In the genomic region with DNA sequence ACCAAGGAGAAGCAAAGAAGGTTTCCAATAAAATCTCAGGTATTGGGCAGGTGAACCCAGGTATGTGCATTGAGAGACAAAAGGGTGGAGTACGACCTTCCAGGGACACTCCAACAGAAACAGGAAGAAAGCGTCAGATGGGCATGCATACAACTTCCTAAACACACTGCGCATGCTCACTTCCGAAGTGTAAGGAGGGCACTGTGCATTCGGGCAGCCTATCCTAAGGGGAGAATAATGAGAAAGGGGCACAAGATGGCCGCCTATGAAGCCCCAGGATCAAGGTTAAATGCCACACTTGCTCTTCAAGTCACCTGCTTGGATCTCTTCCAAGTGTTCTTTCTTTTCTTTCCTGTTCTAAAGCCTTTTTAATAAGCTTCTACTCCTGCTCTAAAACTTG, we compare ENCODE assay signal across 29 cellular contexts. TPM values are rescaled to one million over a fixed set of nuclear protein-coding genes. Genes with fewer than 3 reads are reported as not detected.
DNase-seq lines count a peak whose midpoint lies in the region; ATAC-seq and TF ChIP-seq lines count a peak whose summit lies in the region.
"Had no signal": no experiment of that assay in that cellular context is flagged by ENCODE, and none has a peak within 500 bp of the region (broad histone marks: within the 10 kb centered on the region; RNA-seq: fewer than 3 reads in every experiment).

No MANE protein-coding gene starts in this region.

- TF ChIP-seq CTCF in GM23338 (conservative IDR thresholded peaks at IDR 0.05; ENCODE audit: low read depth in 2 of 2): no peak
- no peak for TF ChIP-seq CTCF in activated CD8-positive, alpha-beta T cell treated with anti-CD3 and anti-CD28 coated beads for 36 hours (IDR thresholded peaks at IDR 0.05)
- no peak for TF ChIP-seq CTCF in BE2C (IDR thresholded peaks at IDR 0.05; ENCODE audit: low read depth, low read length)
- TF ChIP-seq CTCF in neural progenitor cell (IDR thresholded peaks at IDR 0.05): no peak

- no peak for DNase-seq in activated T-cell treated with anti-CD3 and anti-CD28 coated beads, Interleukin-2, amount 50 U/mL, for 4 hours
- no peak for DNase-seq in activated T-cell treated with anti-CD3 and anti-CD28 coated beads, Interleukin-2, amount 50 U/mL, for 1 hour
- no peak for DNase-seq in GM23338 (ENCODE audit: low spot score)
- peak; percentile 11 for DNase-seq in activated CD8-positive, alpha-beta T cell treated with anti-CD3 and anti-CD28 coated beads for 36 hours
- no peak for DNase-seq in naive thymus-derived CD4-positive, alpha-beta T cell
- no peak for DNase-seq in BE2C
- no peak for DNase-seq in neural progenitor cell (ENCODE audit: low spot score)
- DNase-seq: ACHN; activated CD4-positive, alpha-beta T cell treated with anti-CD3 and anti-CD28 coated beads, Interleukin-2, amount 50 U/mL, for 48 hours; amniotic stem cell; colonic mucosa; effector memory CD4-positive, alpha-beta T cell; foreskin fibroblast; heart right ventricle; left cardiac atrium; NCI-H1092 treated with DMSO at 0.1 percent for 48 hours; NCI-H187 treated with DMSO at 0.1 percent for 48 hours; NCI-H69; stimulated activated CD4-positive, alpha-beta T cell treated with anti-CD3 and anti-CD28 coated beads, Interleukin-1b, Interleukin-23, amount 100 ng/mL, for 48 hours; T-helper 2 cell had no signal

- no peaks in the 10 kb centered on the region for H3K9me3 Mint-ChIP-seq in activated T-cell treated with anti-CD3 and anti-CD28 coated beads, Interleukin-2, amount 50 U/mL, for 4 hours
- H3K9me3 Mint-ChIP-seq in GM23338 (no peaks in the 10 kb centered on the region; the same call in 2 of the 3 replicates), neural progenitor cell (no peaks in the 10 kb centered on the region)
- H3K9me3 Mint-ChIP-seq in activated CD8-positive, alpha-beta T cell treated with anti-CD3 and anti-CD28 coated beads for 36 hours: no peaks in the 10 kb centered on the region
- no peaks in the 10 kb centered on the region for H3K9me3 Mint-ChIP-seq in naive thymus-derived CD4-positive, alpha-beta T cell
- H3K9me3 Mint-ChIP-seq: memory B cell had no signal

- POLR2A ChIA-PET in activated CD8-positive, alpha-beta T cell treated with anti-CD3 and anti-CD28 coated beads for 36 hours (lab: Charles Lee): no interaction called here
- POLR2A ChIA-PET in naive thymus-derived CD4-positive, alpha-beta T cell (lab: Charles Lee): interaction anchor here (0.6 to 0.8 kb wide), 2 partner anchors 29 to 99 kb away, joined by 3 read pairs; no protein-coding TSS in a partner anchor

- H2AFZ ChIP-seq in GM23338 (peak overlapping the region; percentile 11; the same call in 1 of the 2 replicates), neural progenitor cell (replicated peaks) (no peak overlapping the region)

- peaks cover 43% of the 10 kb centered on the region for H3K4me1 ChIP-seq in GM23338 (ENCODE audit: insufficient read depth)
- peaks cover 20 to 29% of the 10 kb centered on the region in 2 donors for H3K4me1 ChIP-seq in naive thymus-derived CD4-positive, alpha-beta T cell (ENCODE audit: control insufficient read depth in 2 of 2, insufficient read depth in 2 of 2, low read length in 2 of 2)
- no peaks in the 10 kb centered on the region for H3K4me1 ChIP-seq in BE2C
- H3K4me1 ChIP-seq in neural progenitor cell: no peaks in the 10 kb centered on the region
- H3K4me1 ChIP-seq: colonic mucosa, heart right ventricle had no signal

- CTCF ChIA-PET in activated CD8-positive, alpha-beta T cell treated with anti-CD3 and anti-CD28 coated beads for 36 hours (lab: Charles Lee): interaction anchor here (0.6 kb wide), 1 partner anchor 326 kb away, joined by 3 read pairs; no protein-coding TSS in a partner anchor
- CTCF ChIA-PET in naive thymus-derived CD4-positive, alpha-beta T cell (lab: Charles Lee): no interaction called here

- H3K4me3 ChIP-seq in GM23338: no peak overlapping the region
- H3K4me3 ChIP-seq in naive thymus-derived CD4-positive, alpha-beta T cell (ENCODE audit: low read length): no peak overlapping the region
- no peak overlapping the region for H3K4me3 ChIP-seq in BE2C (ENCODE audit: low read depth, low read length)
- H3K4me3 ChIP-seq in neural progenitor cell: no peak overlapping the region
- H3K4me3 ChIP-seq: BLaER1 treated with 17β-estradiol and CSF1 and Interleukin-3, amounts not matched to agents 10 nM and 100 nM; colonic mucosa; heart right ventricle; SK-N-MC had no signal

- no peak for ATAC-seq in activated T-cell treated with anti-CD3 and anti-CD28 coated beads, Interleukin-2, amount 50 U/mL, for 4 hours
- ATAC-seq in GM23338: no peak
- no peak for ATAC-seq in activated CD8-positive, alpha-beta T cell treated with anti-CD3 and anti-CD28 coated beads for 36 hours
- no peak for ATAC-seq in naive thymus-derived CD4-positive, alpha-beta T cell
- ATAC-seq: HCT116, heart right ventricle, left cardiac atrium had no signal

- H3K9ac ChIP-seq in neural progenitor cell: no peak overlapping the region
- H3K9ac ChIP-seq: BLaER1 treated with 17β-estradiol and CSF1 and Interleukin-3, amounts not matched to agents 10 nM and 100 nM had no signal

- no peaks in the 10 kb centered on the region for H3K36me3 Mint-ChIP-seq in activated T-cell treated with anti-CD3 and anti-CD28 coated beads, Interleukin-2, amount 50 U/mL, for 4 hours (ENCODE audit: insufficient read depth)
- H3K36me3 Mint-ChIP-seq in GM23338 (ENCODE audit: low read depth) (no peaks in the 10 kb centered on the region), neural progenitor cell (no peaks in the 10 kb centered on the region)
- H3K36me3 Mint-ChIP-seq in activated CD8-positive, alpha-beta T cell treated with anti-CD3 and anti-CD28 coated beads for 36 hours (ENCODE audit: low read depth): no peaks in the 10 kb centered on the region
- no peaks in the 10 kb centered on the region for H3K36me3 Mint-ChIP-seq in naive thymus-derived CD4-positive, alpha-beta T cell
- H3K36me3 Mint-ChIP-seq: memory B cell had no signal

- H3F3A ChIP-seq in GM23338 (replicated peaks; ENCODE audit: low read depth) (no peaks in the 10 kb centered on the region), neural progenitor cell (ENCODE audit: low read depth) (no peaks in the 10 kb centered on the region)

- no peaks in the 10 kb centered on the region for H3K27me3 Mint-ChIP-seq in activated T-cell treated with anti-CD3 and anti-CD28 coated beads, Interleukin-2, amount 50 U/mL, for 4 hours (ENCODE audit: low read depth)
- no peaks in the 10 kb centered on the region for H3K27me3 Mint-ChIP-seq in GM23338 (ENCODE audit: insufficient read depth, low read depth, poor library complexity)
- no peaks in the 10 kb centered on the region for H3K27me3 Mint-ChIP-seq in activated CD8-positive, alpha-beta T cell treated with anti-CD3 and anti-CD28 coated beads for 36 hours
- no peaks in the 10 kb centered on the region for H3K27me3 Mint-ChIP-seq in naive thymus-derived CD4-positive, alpha-beta T cell
- H3K27me3 Mint-ChIP-seq in neural progenitor cell (ENCODE audit: insufficient read depth, low read depth): no peaks in the 10 kb centered on the region

- intact Hi-C loops in activated CD8-positive, alpha-beta T cell treated with anti-CD3 and anti-CD28 coated beads for 36 hours (cut with micrococcal nuclease): loop anchor here (2.0 kb wide), 1 partner anchor 99 kb away; no protein-coding TSS in a partner anchor
- intact Hi-C loops in naive thymus-derived CD4-positive, alpha-beta T cell (cut with micrococcal nuclease): loop anchor here in 1 of 2 donors (5.0 kb wide), 1 partner anchor 43 kb away; no protein-coding TSS in a partner anchor

- 0 out of 2 replicates have a peak overlapping the region, but pooled peaks have one; percentile 60 for H3K27ac ChIP-seq in GM23338 (ENCODE audit: low read depth)
- no peak overlapping the region for H3K27ac ChIP-seq in naive thymus-derived CD4-positive, alpha-beta T cell (ENCODE audit: low read depth, low read length)
- H3K27ac ChIP-seq in neural progenitor cell: no peak overlapping the region
- H3K27ac ChIP-seq: BLaER1 treated with 17β-estradiol and CSF1 and Interleukin-3, amounts not matched to agents 10 nM and 100 nM; colonic mucosa; heart right ventricle; HL-60; RWPE1; SK-N-MC had no signal

- H3K4me3 Mint-ChIP-seq in activated T-cell treated with anti-CD3 and anti-CD28 coated beads, Interleukin-2, amount 50 U/mL, for 4 hours: peak overlapping the region; percentile 21
- H3K4me3 Mint-ChIP-seq in GM23338 (no peak overlapping the region), neural progenitor cell (no peak overlapping the region)
- H3K4me3 Mint-ChIP-seq in activated CD8-positive, alpha-beta T cell treated with anti-CD3 and anti-CD28 coated beads for 36 hours: peak overlapping the region; percentile 38
- H3K4me3 Mint-ChIP-seq in naive thymus-derived CD4-positive, alpha-beta T cell: peak overlapping the region in 4 of 10 donors; percentile 9 to 30 (median 21)
- H3K4me3 Mint-ChIP-seq: memory B cell had no signal

- H4K20me1 ChIP-seq in GM23338 (replicated peaks; ENCODE audit: insufficient read depth) (no peaks in the 10 kb centered on the region), neural progenitor cell (ENCODE audit: low read depth) (no peaks in the 10 kb centered on the region)
- H4K20me1 ChIP-seq: BLaER1 treated with 17β-estradiol and CSF1 and Interleukin-3, amounts not matched to agents 10 nM and 100 nM had no signal

- peak overlapping the region; percentile 17 for H3K4me2 ChIP-seq in GM23338
- no peak overlapping the region for H3K4me2 ChIP-seq in neural progenitor cell
- H3K4me2 ChIP-seq: BLaER1 treated with 17β-estradiol and CSF1 and Interleukin-3, amounts not matched to agents 10 nM and 100 nM had no signal

- H3K9me3 ChIP-seq in naive thymus-derived CD4-positive, alpha-beta T cell (ENCODE audit: control insufficient read depth in 2 of 3, low read length in 3 of 3): no peaks in the 10 kb centered on the region
- H3K9me3 ChIP-seq in BE2C (no peaks in the 10 kb centered on the region), neural progenitor cell (ENCODE audit: low read depth) (no peaks in the 10 kb centered on the region)
- H3K9me3 ChIP-seq: BLaER1 treated with 17β-estradiol and CSF1 and Interleukin-3, amounts not matched to agents 10 nM and 100 nM; colonic mucosa; heart right ventricle had no signal

- H3K27me3 ChIP-seq in GM23338 (ENCODE audit: insufficient read depth): no peaks in the 10 kb centered on the region
- no peaks in the 10 kb centered on the region for H3K27me3 ChIP-seq in naive thymus-derived CD4-positive, alpha-beta T cell (ENCODE audit: control insufficient read depth in 2 of 2, insufficient read depth in 2 of 2, low read length in 2 of 2)
- no peaks in the 10 kb centered on the region for H3K27me3 ChIP-seq in BE2C
- H3K27me3 ChIP-seq in neural progenitor cell: no peaks in the 10 kb centered on the region
- H3K27me3 ChIP-seq: BLaER1 treated with 17β-estradiol and CSF1 and Interleukin-3, amounts not matched to agents 10 nM and 100 nM; colonic mucosa had no signal

- peaks cover 51% of the 10 kb centered on the region for H3K4me1 Mint-ChIP-seq in activated T-cell treated with anti-CD3 and anti-CD28 coated beads, Interleukin-2, amount 50 U/mL, for 4 hours (ENCODE audit: low read depth)
- H3K4me1 Mint-ChIP-seq in GM23338 (peaks cover 41% of the 10 kb centered on the region), neural progenitor cell (peaks cover 2% of the 10 kb centered on the region)
- H3K4me1 Mint-ChIP-seq in activated CD8-positive, alpha-beta T cell treated with anti-CD3 and anti-CD28 coated beads for 36 hours (ENCODE audit: low read depth): peaks cover 42% of the 10 kb centered on the region
- H3K4me1 Mint-ChIP-seq in naive thymus-derived CD4-positive, alpha-beta T cell: peaks cover 14 to 63% (median 52%) of the 10 kb centered on the region in 7 donors

- H3K36me3 ChIP-seq in GM23338 (ENCODE audit: insufficient read depth): no peaks in the 10 kb centered on the region
- H3K36me3 ChIP-seq in naive thymus-derived CD4-positive, alpha-beta T cell (ENCODE audit: control insufficient read depth in 2 of 3, insufficient read depth in 3 of 3, low read length in 3 of 3): no peaks in the 10 kb centered on the region
- H3K36me3 ChIP-seq in BE2C: no peaks in the 10 kb centered on the region
- no peaks in the 10 kb centered on the region for H3K36me3 ChIP-seq in neural progenitor cell
- H3K36me3 ChIP-seq: BLaER1 treated with 17β-estradiol and CSF1 and Interleukin-3, amounts not matched to agents 10 nM and 100 nM; colonic mucosa; heart right ventricle had no signal

- H3K9me2 ChIP-seq in GM23338 (ENCODE audit: insufficient read depth): peaks cover 3% of the 10 kb centered on the region; the same call in 1 of the 2 replicates

- H3K27ac Mint-ChIP-seq in GM23338 (peak overlapping the region; percentile 36; the same call in 1 of the 2 replicates), neural progenitor cell (no peak overlapping the region)
- H3K27ac Mint-ChIP-seq in activated CD8-positive, alpha-beta T cell treated with anti-CD3 and anti-CD28 coated beads for 36 hours: peak overlapping the region; percentile 90
- H3K27ac Mint-ChIP-seq in naive thymus-derived CD4-positive, alpha-beta T cell: peak overlapping the region in 8 of 9 donors; percentile 5 to 84 (median 58)
- H3K27ac Mint-ChIP-seq: memory B cell had no signal

- H3K79me2 ChIP-seq in GM23338 (replicated peaks; ENCODE audit: insufficient read depth) (no peaks in the 10 kb centered on the region), neural progenitor cell (ENCODE audit: low read depth) (no peaks in the 10 kb centered on the region)

RNA-seq across cellular contexts. Expression of gene PRSS1, which starts 39.4 kb away (rescaled TPM):
- 10 to 100 TPM in 1 of 3 donors, 1 to 10 TPM in 2; 6.6 to 11.7 (median 9.2) TPM for total RNA-seq in activated T-cell treated with anti-CD3 and anti-CD28 coated beads, Interleukin-2, amount 50 U/mL, for 4 hours
- not detected in 2 replicates for total RNA-seq in GM23338 (2014; rRNA removed; shearing (Covaris generic))
- not detected in 2 replicates for polyA plus RNA-seq in GM23338 (2016; fragmentation: Nextera tagmentation; extraction: Ambion mirVana)
- total RNA-seq in activated CD8-positive, alpha-beta T cell treated with anti-CD3 and anti-CD28 coated beads for 36 hours: not detected
- total RNA-seq in naive thymus-derived CD4-positive, alpha-beta T cell: not detected
- polyA plus RNA-seq in naive thymus-derived CD4-positive, alpha-beta T cell: not detected
- polyA plus RNA-seq in BE2C (2012; ENCODE audit: insufficient read depth, insufficient read length, low read depth): 2.2 TPM
- not detected in 2 replicates for total RNA-seq in neural progenitor cell (ENCODE audit: low replicate concordance)
- total RNA-seq: left cardiac atrium, omental fat pad, skeletal muscle tissue, urinary bladder had no signal

Comparison
In these comparisons a context has a peak if more than half of its experiments do, and no peak if none do; other contexts are left out.
1. H3K4me3 Mint-ChIP-seq: peak in activated T-cell treated with anti-CD3 and anti-CD28 coated beads, Interleukin-2, amount 50 U/mL, for 4 hours (single experiment) and activated CD8-positive, alpha-beta T cell treated with anti-CD3 and anti-CD28 coated beads for 36 hours (single experiment); none in GM23338 (single experiment) and neural progenitor cell (single experiment).